Comparison of ENCODE assay signal across 24 cellular contexts in the genomic region with DNA sequence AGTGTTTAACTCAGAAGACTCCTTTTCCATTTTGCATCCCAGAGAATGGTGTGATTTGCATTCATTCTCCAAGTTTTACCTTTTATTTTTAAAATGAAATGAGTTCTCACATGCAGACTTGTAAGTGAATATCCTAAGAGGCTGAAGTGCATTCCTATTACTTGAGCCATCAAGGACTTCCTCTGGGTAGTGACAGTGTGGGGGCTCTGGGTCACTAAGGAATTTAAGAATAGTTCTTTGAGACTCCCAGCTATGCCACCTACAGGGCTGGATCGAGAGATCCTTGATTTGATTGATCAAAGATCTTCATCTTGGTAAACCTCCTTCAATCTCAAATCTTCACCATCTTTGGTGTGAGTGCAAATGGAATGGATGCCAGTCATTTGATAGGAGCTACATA. TPM values are rescaled to one million over a fixed set of nuclear protein-coding genes. Genes with fewer than 3 reads are reported as not detected.
DNase-seq lines count a peak whose midpoint lies in the region; ATAC-seq and TF ChIP-seq lines count a peak whose summit lies in the region.
"Had no signal": no experiment of that assay in that cellular context is flagged by ENCODE, and none has a peak within 500 bp of the region (broad histone marks: within the 10 kb centered on the region; RNA-seq: fewer than 3 reads in every experiment).

No MANE protein-coding gene starts in this region.

- no peak overlapping the region for H3K9ac ChIP-seq in SU-DHL-6 (ENCODE audit: low read length)
- H3K9ac ChIP-seq: BLaER1 had no signal

- no peak overlapping the region for H3K4me3 Mint-ChIP-seq in natural killer cell treated with Interleukin-12 subunit alpha and Interleukin-12 subunit beta and Interleukin-15 and Interleukin-18, amount 100 ng/mL, for 72 hours
- H3K4me3 Mint-ChIP-seq: HFFc6 had no signal

- no peaks in the 10 kb centered on the region for H3K36me3 Mint-ChIP-seq in natural killer cell treated with Interleukin-12 subunit alpha and Interleukin-12 subunit beta and Interleukin-15 and Interleukin-18, amount 100 ng/mL, for 72 hours
- H3K36me3 Mint-ChIP-seq: CD4-positive, CD25-positive, alpha-beta regulatory T cell had no signal

- H3K36me3 ChIP-seq in SU-DHL-6 (ENCODE audit: low read length), result no peaks in the 10 kb centered on the region; the same call in 1 of the 2 replicates
- H3K36me3 ChIP-seq: BLaER1, HAP-1, SJCRH30 had no signal

- peak overlapping the region; percentile 45 for H3K4me2 ChIP-seq in SU-DHL-6 (ENCODE audit: low read depth, low read length, poor library complexity, severe bottlenecking)
- H3K4me2 ChIP-seq: BLaER1 had no signal

- peak; percentile 28 for DNase-seq in 8988T
- DNase-seq in HS-5 (ENCODE audit: low read depth), result peak; percentile 8
- DNase-seq in iPS DF 4.7 (ENCODE audit: extremely low read depth, low spot score), result peak; percentile 11
- no peak for DNase-seq in natural killer cell treated with Interleukin-12 subunit alpha and Interleukin-12 subunit beta and Interleukin-15 and Interleukin-18, amount 100 ng/mL, for 72 hours (ENCODE audit: low spot score)
- DNase-seq in RPMI8226, result no peak
- DNase-seq: CD4-positive, CD25-positive, alpha-beta regulatory T cell; HFFc6; NCI-H1092 treated with DMSO at 0.1 percent for 48 hours; NCI-H1436; NCI-H187; NCI-H2081 treated with DMSO at 0.1 percent for 48 hours; NCI-H2171; NCI-H524; NCI-H748 treated with DMSO at 0.1 percent for 48 hours; PC-3; SJCRH30 had no signal

- H2AFZ ChIP-seq in SU-DHL-6 (ENCODE audit: low read depth, low read length, severe bottlenecking), result peak overlapping the region; percentile 98

- no peaks in the 10 kb centered on the region for H3K9me2 ChIP-seq in SU-DHL-6 (replicated peaks; ENCODE audit: insufficient read depth, low read length)

- no peaks in the 10 kb centered on the region for H3K4me1 Mint-ChIP-seq in natural killer cell treated with Interleukin-12 subunit alpha and Interleukin-12 subunit beta and Interleukin-15 and Interleukin-18, amount 100 ng/mL, for 72 hours (ENCODE audit: low read depth in 2 of 2)
- H3K4me1 Mint-ChIP-seq: CD4-positive, CD25-positive, alpha-beta regulatory T cell had no signal

- no peak for TF ChIP-seq CTCF in SU-DHL-6 (IDR thresholded peaks at IDR 0.05; ENCODE audit: insufficient read depth, low read length, poor library complexity, severe bottlenecking)

- H3K9me3 ChIP-seq in SU-DHL-6 (ENCODE audit: insufficient read depth, low read length), result no peaks in the 10 kb centered on the region
- H3K9me3 ChIP-seq: BLaER1, HAP-1, SJCRH30 had no signal

- H3K9me3 Mint-ChIP-seq in natural killer cell treated with Interleukin-12 subunit alpha and Interleukin-12 subunit beta and Interleukin-15 and Interleukin-18, amount 100 ng/mL, for 72 hours, result peaks cover 5% of the 10 kb centered on the region

- H3K4me3 ChIP-seq in SU-DHL-6 (ENCODE audit: insufficient read depth, low read length, poor library complexity, severe bottlenecking), result no peak overlapping the region
- H3K4me3 ChIP-seq: BLaER1, HAP-1, SJCRH30 had no signal

- H3K27ac ChIP-seq in SU-DHL-6 (ENCODE audit: low read depth, low read length), result peak overlapping the region; percentile 66
- H3K27ac ChIP-seq: BLaER1, SJCRH30 had no signal

- ATAC-seq in natural killer cell treated with Interleukin-12 subunit alpha and Interleukin-12 subunit beta and Interleukin-15 and Interleukin-18, amount 100 ng/mL, for 72 hours, result no peak
- ATAC-seq in GM21619 (IDR thresholded peaks at IDR 0.05; ENCODE audit: unreplicated experiment) (no peak), HG03520 (IDR thresholded peaks at IDR 0.05; ENCODE audit: unreplicated experiment) (no peak)
- ATAC-seq: PC-3, Right ventricle myocardium inferior, SK-N-SH treated with all-trans-retinoic acid at 6 μM for 48 hours had no signal

- no peaks in the 10 kb centered on the region for H3K27me3 Mint-ChIP-seq in natural killer cell treated with Interleukin-12 subunit alpha and Interleukin-12 subunit beta and Interleukin-15 and Interleukin-18, amount 100 ng/mL, for 72 hours
- H3K27me3 Mint-ChIP-seq: CD4-positive, CD25-positive, alpha-beta regulatory T cell had no signal

- no peaks in the 10 kb centered on the region for H3K79me2 ChIP-seq in SU-DHL-6 (ENCODE audit: insufficient read depth, low read length)

- no peaks in the 10 kb centered on the region for H3K27me3 ChIP-seq in SU-DHL-6 (ENCODE audit: low read length)
- H3K27me3 ChIP-seq: BLaER1, SJCRH30 had no signal

- no peak overlapping the region for H3K27ac Mint-ChIP-seq in natural killer cell treated with Interleukin-12 subunit alpha and Interleukin-12 subunit beta and Interleukin-15 and Interleukin-18, amount 100 ng/mL, for 72 hours
- H3K27ac Mint-ChIP-seq: CD4-positive, CD25-positive, alpha-beta regulatory T cell; HFFc6 had no signal

- no peaks in the 10 kb centered on the region for H4K20me1 ChIP-seq in SU-DHL-6 (ENCODE audit: low read depth, low read length)
- H4K20me1 ChIP-seq: BLaER1 had no signal

- no peaks in the 10 kb centered on the region for H3F3A ChIP-seq in SU-DHL-6 (ENCODE audit: insufficient read depth)

RNA-seq across cellular contexts. Expression of a gene that starts 36.3 kb away (rescaled TPM):
- total RNA-seq in natural killer cell treated with Interleukin-12 subunit alpha and Interleukin-12 subunit beta and Interleukin-15 and Interleukin-18, amount 100 ng/mL, for 72 hours, result not detected
- total RNA-seq: A172; CD4-positive, CD25-positive, alpha-beta regulatory T cell; HFFc6; PC-3; Right ventricle myocardium inferior; SJCRH30 had no signal

Comparison
In these comparisons a context has a peak if more than half of its experiments do, and no peak if none do; other contexts are left out.
1. DNase-seq: peak in 8988T (single experiment), HS-5 (single experiment) and iPS DF 4.7 (single experiment); none in natural killer cell treated with Interleukin-12 subunit alpha and Interleukin-12 subunit beta and Interleukin-15 and Interleukin-18, amount 100 ng/mL, for 72 hours (single experiment) and RPMI8226 (single experiment).